1 cellular context compared by ENCODE assay signal in genomic region chr7:139321071-139321745, GRCh38.
TF ChIP-seq lines count a peak whose summit lies in the region.

No MANE protein-coding gene starts in this region.

TF ChIP-seq in A549, 52 proteins besides CTCF, POLR2A, EP300 and RAD21 (continued from another document):
- TF ChIP-seq ATOH8 (CRISPR knock-in tag; IDR thresholded peaks at IDR 0.05; ENCODE audit: low read depth) (no peak), MAZ (IDR thresholded peaks at IDR 0.05; ENCODE audit: borderline replicate concordance, low read depth, low read length) (no peak), ZC3H11A (IDR thresholded peaks at IDR 0.05) (no peak), CHD2 (IDR thresholded peaks at IDR 0.05; ENCODE audit: low read length, partially characterized antibody) (no peak), JUNB (IDR thresholded peaks at IDR 0.05) (no peak), HOXB5 (CRISPR knock-in tag; IDR thresholded peaks at IDR 0.05) (no peak), HOXA7 (CRISPR knock-in tag; IDR thresholded peaks at IDR 0.05) (no peak), CHD4 (IDR thresholded peaks at IDR 0.05; ENCODE audit: borderline replicate concordance) (no peak), ZNF302 (CRISPR knock-in tag; IDR thresholded peaks at IDR 0.05) (no peak), NFE2L2 (conservative IDR thresholded peaks at IDR 0.05; ENCODE audit: low read length) (no peak)
- TF ChIP-seq, protein P1, sequence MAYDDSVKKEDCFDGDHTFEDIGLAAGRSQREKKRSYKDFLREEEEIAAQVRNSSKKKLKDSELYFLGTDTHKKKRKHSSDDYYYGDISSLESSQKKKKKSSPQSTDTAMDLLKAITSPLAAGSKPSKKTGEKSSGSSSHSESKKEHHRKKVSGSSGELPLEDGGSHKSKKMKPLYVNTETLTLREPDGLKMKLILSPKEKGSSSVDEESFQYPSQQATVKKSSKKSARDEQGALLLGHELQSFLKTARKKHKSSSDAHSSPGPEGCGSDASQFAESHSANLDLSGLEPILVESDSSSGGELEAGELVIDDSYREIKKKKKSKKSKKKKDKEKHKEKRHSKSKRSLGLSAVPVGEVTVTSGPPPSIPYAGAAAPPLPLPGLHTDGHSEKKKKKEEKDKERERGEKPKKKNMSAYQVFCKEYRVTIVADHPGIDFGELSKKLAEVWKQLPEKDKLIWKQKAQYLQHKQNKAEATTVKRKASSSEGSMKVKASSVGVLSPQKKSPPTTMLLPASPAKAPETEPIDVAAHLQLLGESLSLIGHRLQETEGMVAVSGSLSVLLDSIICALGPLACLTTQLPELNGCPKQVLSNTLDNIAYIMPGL (CRISPR knock-in tag; IDR thresholded peaks at IDR 0.05; ENCODE audit: borderline replicate concordance): no peak
- TF ChIP-seq, protein P2, sequence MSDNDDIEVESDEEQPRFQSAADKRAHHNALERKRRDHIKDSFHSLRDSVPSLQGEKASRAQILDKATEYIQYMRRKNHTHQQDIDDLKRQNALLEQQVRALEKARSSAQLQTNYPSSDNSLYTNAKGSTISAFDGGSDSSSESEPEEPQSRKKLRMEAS (IDR thresholded peaks at IDR 0.05): no peak
